In genomic region chr11:94129505-94130335, GRCh38 we compare ENCODE assay signal across 8 cellular contexts. TPM values are rescaled to one million over a fixed set of nuclear protein-coding genes. Genes with fewer than 3 reads are reported as not detected.
DNase-seq lines count a peak whose midpoint lies in the region; ATAC-seq and TF ChIP-seq lines count a peak whose summit lies in the region.

No MANE protein-coding gene starts in this region.

- WGBS in hepatocyte (ENCODE audit: low lambda C conversion rate, missing lambda C conversion rate) = 11% methylated on average over 21 of the region's 21 CpGs
- 6% methylated on average over 21 of the region's 21 CpGs for WGBS in smooth muscle cell (ENCODE audit: low lambda C conversion rate)

- H3K36me3 ChIP-seq in H7 (replicated peaks; ENCODE audit: control insufficient read depth, insufficient read depth, low read length) (no peaks in the 10 kb centered on the region), hepatocyte (replicated peaks; ENCODE audit: insufficient read depth, low read depth) (no peaks in the 10 kb centered on the region), smooth muscle cell (ENCODE audit: low read depth) (no peaks in the 10 kb centered on the region)

- H3K4me1 Mint-ChIP-seq in effector memory CD8-positive, alpha-beta T cell (ENCODE audit: low read depth in 2 of 2) = peaks cover 25 to 29% of the 10 kb centered on the region in 2 donors

- POLR2A ChIA-PET in AG04450 (lab: Yijun Ruan, JAX) = interaction anchor here (0.6 to 2.0 kb wide), 9 partner anchors 10 to 652 kb away, joined by 3 to 8 read pairs (median 4); partner anchors contain the start of genes C11orf54 and TAF1D

- no peak overlapping the region for H3K27ac Mint-ChIP-seq in effector memory CD8-positive, alpha-beta T cell

- DNase-seq in AG04450 (ENCODE audit: low read depth, low spot score) (no peak), H7 (no peak), hepatocyte (ENCODE audit: low spot score) (peak; percentile 30), smooth muscle cell (lab: John Stamatoyannopoulos, UW; ENCODE audit: unreplicated experiment) (no peak), NCI-H1436 (lab: John Stamatoyannopoulos, UW) (no peak)
- DNase-seq in effector memory CD8-positive, alpha-beta T cell = no peak

- H3K4me2 ChIP-seq in hepatocyte (peak overlapping the region; percentile 88), smooth muscle cell (peak overlapping the region; percentile 86)

- ATAC-seq in HG03108 (IDR thresholded peaks at IDR 0.05; ENCODE audit: unreplicated experiment) = no peak
- ATAC-seq in effector memory CD8-positive, alpha-beta T cell (replicated peaks) = no peak

- H3K9me3 ChIP-seq in AG04450 (ENCODE audit: control insufficient read depth, insufficient read depth, low read length) (no peaks in the 10 kb centered on the region; the same call in none of the 2 replicates), hepatocyte (ENCODE audit: low read depth) (no peaks in the 10 kb centered on the region), smooth muscle cell (replicated peaks; ENCODE audit: low read depth) (no peaks in the 10 kb centered on the region)

- H3K4me3 ChIP-seq in AG04450 (ENCODE audit: low read depth, low read length) (peak overlapping the region; percentile 96), H7 (ENCODE audit: insufficient read depth, low read depth, low read length) (peak overlapping the region; percentile 95), WI38 (ENCODE audit: low read depth, low read length) (peak overlapping the region; percentile 93), hepatocyte (peak overlapping the region; percentile 71), smooth muscle cell (peak overlapping the region; percentile 77)

- H3K27me3 ChIP-seq in AG04450 (ENCODE audit: control insufficient read depth, insufficient read depth, low read length) (no peaks in the 10 kb centered on the region), H7 (ENCODE audit: control insufficient read depth, insufficient read depth, low read length) (no peaks in the 10 kb centered on the region), hepatocyte (no peaks in the 10 kb centered on the region), smooth muscle cell (ENCODE audit: low read depth) (no peaks in the 10 kb centered on the region)

- H3K9ac ChIP-seq in smooth muscle cell (ENCODE audit: low read depth) = peak overlapping the region; percentile 97

- peaks cover 10% of the 10 kb centered on the region for H3K36me3 Mint-ChIP-seq in effector memory CD8-positive, alpha-beta T cell (ENCODE audit: insufficient read depth)

- peak overlapping the region; percentile 98 for H3K27ac ChIP-seq in AG04450 (ENCODE audit: low read depth, low read length)
- H3K27ac ChIP-seq in hepatocyte = peak overlapping the region; percentile 97
- H3K27ac ChIP-seq in smooth muscle cell (ENCODE audit: low read depth) = peak overlapping the region; percentile 100

- no peaks in the 10 kb centered on the region for H3K9me2 ChIP-seq in hepatocyte (replicated peaks; ENCODE audit: insufficient read depth)

- H2AFZ ChIP-seq in hepatocyte = peak overlapping the region; percentile 47
- H2AFZ ChIP-seq in smooth muscle cell (ENCODE audit: low read depth) = peak overlapping the region; percentile 79

- CTCF ChIA-PET in AG04450 (lab: Charles Lee) = interaction anchor here (1.2 to 3.1 kb wide), 4 partner anchors 54 to 375 kb away, joined by 3 to 14 read pairs (median 4); no protein-coding TSS in a partner anchor

- TF ChIP-seq CTCF in AG04450 (IDR thresholded peaks at IDR 0.05; ENCODE audit: low read depth, low read length) (no peak), WI38 (IDR thresholded peaks at IDR 0.05; ENCODE audit: low read depth, low read length) (no peak), hepatocyte (IDR thresholded peaks at IDR 0.05; ENCODE audit: poor library complexity) (no peak), smooth muscle cell (IDR thresholded peaks at IDR 0.05; ENCODE audit: borderline replicate concordance, insufficient read depth, poor library complexity, severe bottlenecking) (no peak)

- no peaks in the 10 kb centered on the region for H3K9me3 Mint-ChIP-seq in effector memory CD8-positive, alpha-beta T cell

- H3K79me2 ChIP-seq in hepatocyte = peaks cover 72% of the 10 kb centered on the region
- peaks cover 57% of the 10 kb centered on the region for H3K79me2 ChIP-seq in smooth muscle cell (ENCODE audit: low read depth)

- no peaks in the 10 kb centered on the region for H3K27me3 Mint-ChIP-seq in effector memory CD8-positive, alpha-beta T cell

- H3K4me1 ChIP-seq in hepatocyte (ENCODE audit: insufficient read depth) (peaks cover 35% of the 10 kb centered on the region), smooth muscle cell (ENCODE audit: low read depth) (peaks cover 34% of the 10 kb centered on the region)

- peaks cover 17% of the 10 kb centered on the region for H3F3A ChIP-seq in smooth muscle cell (ENCODE audit: low read depth)

- no peak overlapping the region for H3K4me3 Mint-ChIP-seq in effector memory CD8-positive, alpha-beta T cell

- peaks cover 11% of the 10 kb centered on the region for H4K20me1 ChIP-seq in hepatocyte (ENCODE audit: insufficient read depth, poor library complexity, severe bottlenecking)
- H4K20me1 ChIP-seq in smooth muscle cell (ENCODE audit: low read depth) = peaks cover 23% of the 10 kb centered on the region

RNA-seq across cellular contexts. Expression of gene PANX1, which starts 1.1 kb away (rescaled TPM):
- polyA plus RNA-seq in AG04450 (2011; rRNA removed) = 51.2 and 52.9 TPM in 2 replicates
- 63.7 and 65.5 TPM in 2 replicates for polyA minus RNA-seq in AG04450 (2011; rRNA and poly(A)+ RNA removed)
- total RNA-seq in H7 (2014; rRNA removed; shearing (Covaris generic)) = 25.7 and 26.4 TPM in 2 replicates
- 53.0 and 58.1 TPM in 2 replicates for total RNA-seq in hepatocyte
- polyA plus RNA-seq in hepatocyte = 25.1 and 27.2 TPM in 2 replicates
- 81.2 and 91.6 TPM in 2 replicates for total RNA-seq in smooth muscle cell
- polyA plus RNA-seq in smooth muscle cell = 30.5 and 32.2 TPM in 2 replicates
